8 cellular contexts compared by ENCODE assay signal in the genomic region with DNA sequence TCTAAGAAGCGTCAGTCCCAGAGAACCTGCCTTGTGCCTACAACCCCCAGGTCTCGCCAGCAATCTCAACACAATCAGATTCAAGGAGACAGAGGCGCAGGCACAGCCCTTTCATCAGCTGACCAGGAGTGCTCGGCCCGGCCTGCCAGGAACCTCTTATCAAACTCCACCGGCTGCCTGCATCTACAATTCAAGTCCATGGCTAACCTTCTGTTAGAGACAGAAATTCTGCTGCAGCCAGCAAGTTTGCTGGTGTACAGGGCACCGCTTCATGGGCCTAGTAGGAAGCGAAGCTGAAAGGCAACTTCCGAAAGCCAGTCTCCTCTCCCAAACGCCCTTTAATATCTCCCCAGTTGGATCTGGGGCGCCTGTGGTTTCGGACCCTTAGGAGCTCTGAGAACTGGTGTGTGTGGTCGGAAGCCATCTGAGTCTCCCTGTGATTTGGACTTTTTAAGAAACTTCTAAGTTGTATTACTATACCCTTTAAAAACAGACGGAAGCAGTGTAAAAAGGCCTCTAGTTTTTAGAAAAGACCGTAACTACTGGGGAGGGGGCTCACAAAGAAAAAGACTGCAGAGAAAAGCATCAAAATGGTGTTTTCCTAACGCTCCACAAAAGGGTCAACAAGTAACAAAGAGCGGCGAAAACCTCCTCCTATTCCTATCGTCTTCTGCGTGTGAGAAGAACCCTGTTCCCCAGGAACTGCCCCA. TPM values are rescaled to one million over a fixed set of nuclear protein-coding genes. Genes with fewer than 3 reads are reported as not detected.
DNase-seq lines count a peak whose midpoint lies in the region; ATAC-seq and TF ChIP-seq lines count a peak whose summit lies in the region.

No MANE protein-coding gene starts in this region.

- no peaks in the 10 kb centered on the region for H3K27me3 ChIP-seq in PC-3 (ENCODE audit: low read length)
- no peaks in the 10 kb centered on the region for H3K27me3 ChIP-seq in body of pancreas

- TSS peak; percentile 67 for BruUV-seq in PC-3 (replicated peaks; lab: Mats Ljungman, UMichigan)

- H3K79me2 ChIP-seq in PC-3 (ENCODE audit: low read length): peaks cover 63% of the 10 kb centered on the region

- H3K36me3 ChIP-seq in PC-3 (ENCODE audit: low read depth, low read length): peaks cover 53% of the 10 kb centered on the region
- no peaks in the 10 kb centered on the region for H3K36me3 ChIP-seq in body of pancreas (replicated peaks in 1 of 2; ENCODE audit: insufficient read depth in 1 of 2, low read depth in 2 of 2)

- H3K9me2 ChIP-seq in PC-3 (replicated peaks; ENCODE audit: low read length): no peaks in the 10 kb centered on the region

- no peak overlapping the region for H2AFZ ChIP-seq in PC-3 (ENCODE audit: low read length)

- H3F3A ChIP-seq in PC-3 (ENCODE audit: low read length, unreplicated experiment): no peaks in the 10 kb centered on the region

- WGBS in body of pancreas, 2 donors: 6 to 8% methylated on average over 11 to 20 of the region's 20 CpGs

- peaks cover 55% of the 10 kb centered on the region for H4K20me1 ChIP-seq in PC-3 (ENCODE audit: low read length)

- in situ Hi-C loops in GM13976 (cut with MboI; ENCODE audit: low sequenced_read_pairs, unreplicated experiment): no loop called here

- peak overlapping the region; percentile 77 for H3K4me3 ChIP-seq in PC-3 (ENCODE audit: low read length)
- peak overlapping the region; percentile 45 to 60 for H3K4me3 ChIP-seq in body of pancreas
- H3K4me3 ChIP-seq in skin epidermis: peak overlapping the region; percentile 64 to 91 (median 81)

- DNase-seq in NCI-H82 (lab: John Stamatoyannopoulos, UW): peak; percentile 31
- DNase-seq in NCI-H82 treated with DMSO at 0.1 percent for 48 hours (lab: John Stamatoyannopoulos, UW; ENCODE audit: unreplicated experiment): no peak
- DNase-seq in PC-3: no peak
- DNase-seq in body of pancreas: peak; percentile 77 to 87 (median 84)
- peak; percentile 26 for DNase-seq in inferior parietal cortex (ENCODE audit: extremely low spot score)
- no peak for DNase-seq in stimulated activated naive CD4-positive, alpha-beta T cell treated with Interleukin-2 at 50 U/mL for 16 hours (lab: John Stamatoyannopoulos, UW)
- DNase-seq in GM13976 (ENCODE audit: low spot score): no peak

- H3K4me1 ChIP-seq in PC-3 (ENCODE audit: insufficient read depth, low read length): peaks cover 30% of the 10 kb centered on the region
- peaks cover 51% of the 10 kb centered on the region for H3K4me1 ChIP-seq in body of pancreas

- TF ChIP-seq CTCF in PC-3 (conservative IDR thresholded peaks at IDR 0.05; ENCODE audit: low read depth, low read length) (no peak), body of pancreas (IDR thresholded peaks at IDR 0.05) (peak in 1 of 7 experiments; percentile 0), GM13976 (IDR thresholded peaks at IDR 0.05; ENCODE audit: borderline replicate concordance, control extremely low read depth, extremely low read depth, insufficient read depth, missing control alignments) (no peak)

- intact Hi-C loops in PC-3 (cut with micrococcal nuclease) (loop anchor here (2.0 kb wide), 1 partner anchor 51 kb away; no protein-coding TSS in a partner anchor), body of pancreas (cut with DNase I) (no loop called here)

- TF ChIP-seq POLR2A in body of pancreas (IDR thresholded peaks at IDR 0.05): no peak

- H3K9ac ChIP-seq in PC-3 (ENCODE audit: low read length): peak overlapping the region; percentile 89

- H3K9me3 ChIP-seq in PC-3 (ENCODE audit: low read length): no peaks in the 10 kb centered on the region
- no peaks in the 10 kb centered on the region for H3K9me3 ChIP-seq in body of pancreas

- ATAC-seq in PC-3: no peak; the same call in 1 of the 2 replicates
- peak; percentile 51 for ATAC-seq in body of pancreas

- peak overlapping the region; percentile 95 for H3K4me2 ChIP-seq in PC-3 (ENCODE audit: low read length)

- peak overlapping the region; percentile 53 for H3K27ac ChIP-seq in PC-3 (ENCODE audit: low read length)
- H3K27ac ChIP-seq in body of pancreas: peak overlapping the region; percentile 96 to 100 (median 100)
- H3K27ac ChIP-seq in skin epidermis: peak overlapping the region; percentile 66 to 100 (median 96)

- CTCF ChIA-PET in PC-3 (lab: Charles Lee): no interaction called here

- POLR2A ChIA-PET in PC-3 (lab: Charles Lee; ENCODE audit: unreplicated experiment): interaction anchor here (0.6 kb wide), 1 partner anchor 52 kb away, joined by 3 read pairs; no protein-coding TSS in a partner anchor

RNA-seq across cellular contexts. Expression of a gene that starts 1.7 kb away (rescaled TPM):
- total RNA-seq in PC-3 (2014; rRNA removed): 182 and 200 TPM in 2 replicates
- total RNA-seq in body of pancreas: 100 to 1,000 TPM in 1 of 2 donors, 10 to 100 TPM in 1; 76.8 to 103 TPM

Comparison
In these comparisons a context has a peak if more than half of its experiments do, and no peak if none do; other contexts are left out.
1. DNase-seq: peak in NCI-H82 (single experiment), body of pancreas (4 of 4) and inferior parietal cortex (single experiment); none in NCI-H82 treated with DMSO at 0.1 percent for 48 hours (single experiment), PC-3 (single experiment), stimulated activated naive CD4-positive, alpha-beta T cell treated with Interleukin-2 at 50 U/mL for 16 hours (single experiment) and GM13976 (single experiment).
2. Peak in every context shown above with its lines, with median percentiles within 50 percentile points of each other: H3K27ac ChIP-seq and H3K4me3 ChIP-seq.